8 cellular contexts compared by ENCODE assay signal in the genomic region with DNA sequence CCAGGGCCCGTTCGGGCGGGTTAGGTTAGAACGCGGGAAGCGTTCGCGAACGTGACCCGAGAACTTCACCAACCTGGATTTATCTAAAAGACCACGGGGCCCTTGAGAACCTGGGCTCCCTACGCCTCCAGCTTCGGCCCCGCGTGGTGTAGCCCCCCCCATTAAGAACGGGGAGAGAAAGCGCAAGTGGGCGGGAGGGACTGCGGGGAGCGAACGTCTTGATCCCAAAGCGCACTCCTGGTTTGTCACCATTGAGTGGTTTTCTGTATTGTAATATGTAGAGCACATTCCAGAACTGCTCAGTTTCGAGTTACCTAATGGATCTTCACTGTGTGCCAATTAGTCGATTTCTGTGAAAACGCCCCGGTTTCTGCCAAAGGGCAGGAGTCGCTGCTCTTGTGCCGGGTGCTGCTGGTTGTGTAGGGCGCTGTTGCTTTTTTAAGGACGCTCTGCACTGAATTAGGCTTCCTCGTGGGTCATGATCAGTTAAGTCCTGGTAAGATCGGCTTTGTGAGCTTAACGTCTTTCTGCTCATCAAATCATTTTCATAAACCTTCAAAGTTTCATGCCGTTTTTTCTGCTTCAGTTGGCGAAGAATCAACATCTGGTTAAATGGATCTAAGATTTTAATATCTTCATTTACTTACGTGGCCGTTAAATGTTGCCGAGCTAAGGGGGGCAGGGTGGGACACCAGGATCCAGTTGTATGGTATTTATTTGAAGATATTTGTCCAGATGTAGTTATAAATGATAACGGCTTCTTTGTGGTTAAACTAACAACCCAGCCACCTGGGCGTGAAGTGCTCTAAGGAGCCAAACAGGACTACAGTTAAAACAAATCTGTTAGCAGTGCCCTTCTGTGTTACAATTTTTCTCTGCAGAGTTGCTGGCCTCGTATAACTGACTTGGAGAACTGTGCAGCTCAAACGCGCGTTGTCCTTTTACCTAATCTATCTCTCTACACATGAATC. TPM values are rescaled to one million over a fixed set of nuclear protein-coding genes. Genes with fewer than 3 reads are reported as not detected.
DNase-seq lines count a peak whose midpoint lies in the region; ATAC-seq and TF ChIP-seq lines count a peak whose summit lies in the region.

No MANE protein-coding gene starts in this region.

- TF ChIP-seq POLR2A in IMR-90 (IDR thresholded peaks at IDR 0.05; ENCODE audit: low read depth, low read length) (no peak), gastrocnemius medialis (IDR thresholded peaks at IDR 0.05) (no peak)

- peak overlapping the region; percentile 50 to 59 for H3K4me3 ChIP-seq in DND-41 (ENCODE audit: low read depth in 1 of 2, low read length in 2 of 2)
- H3K4me3 ChIP-seq in IMR-90 (ENCODE audit: insufficient read depth, low read depth, low read length): peak overlapping the region; percentile 75
- peak overlapping the region; percentile 81 for H3K4me3 ChIP-seq in SJSA1
- peak overlapping the region; percentile 60 to 75 for H3K4me3 ChIP-seq in right atrium auricular region
- H3K4me3 ChIP-seq in gastrocnemius medialis: peak overlapping the region; percentile 70 to 97 (median 76)

- H2BK20ac ChIP-seq in IMR-90 (ENCODE audit: low read depth, low read length): no peak overlapping the region

- no peaks in the 10 kb centered on the region for H4K20me1 ChIP-seq in DND-41 (ENCODE audit: insufficient read depth, low read length)
- no peaks in the 10 kb centered on the region for H4K20me1 ChIP-seq in IMR-90 (ENCODE audit: insufficient read depth, low read length)

- H3K27me3 Mint-ChIP-seq in activated naive CD8-positive, alpha-beta T cell: no peaks in the 10 kb centered on the region

- peak overlapping the region; percentile 34 for H2AK9ac ChIP-seq in IMR-90 (replicated peaks; ENCODE audit: low read depth, low read length, poor library complexity)

- peak overlapping the region; percentile 2 for H3K4ac ChIP-seq in IMR-90 (ENCODE audit: low read depth, low read length)

- H3K36me3 ChIP-seq in DND-41 (ENCODE audit: insufficient read depth, low read length): peaks cover 10% of the 10 kb centered on the region
- peaks cover under 1% of the 10 kb centered on the region; the same call in 1 of the 2 replicates for H3K36me3 ChIP-seq in IMR-90 (ENCODE audit: control insufficient read depth, insufficient read depth, low read length)
- peaks cover 4% of the 10 kb centered on the region for H3K36me3 ChIP-seq in SJSA1
- H3K36me3 ChIP-seq in right atrium auricular region: no peaks in the 10 kb centered on the region
- H3K36me3 ChIP-seq in gastrocnemius medialis: no peaks in the 10 kb centered on the region

- H3K36me3 Mint-ChIP-seq in activated naive CD8-positive, alpha-beta T cell: peaks cover 2% of the 10 kb centered on the region

- H3K27me3 ChIP-seq in DND-41 (ENCODE audit: insufficient read depth, low read length, poor library complexity) (no peaks in the 10 kb centered on the region), IMR-90 (ENCODE audit: control insufficient read depth, insufficient read depth, low read length) (no peaks in the 10 kb centered on the region), SJSA1 (replicated peaks) (no peaks in the 10 kb centered on the region), right atrium auricular region (no peaks in the 10 kb centered on the region), gastrocnemius medialis (no peaks in the 10 kb centered on the region)

- peaks cover 9% of the 10 kb centered on the region for H3K9me1 ChIP-seq in IMR-90 (ENCODE audit: insufficient read depth, low read length)

- peak overlapping the region; percentile 90 for H3K27ac Mint-ChIP-seq in activated naive CD8-positive, alpha-beta T cell

- H3K4me3 Mint-ChIP-seq in activated naive CD8-positive, alpha-beta T cell: peak overlapping the region; percentile 96

- peak overlapping the region; percentile 50; the same call in 1 of the 2 replicates for H3K56ac ChIP-seq in IMR-90 (ENCODE audit: extremely low read depth, insufficient read depth, low read length)

- H3K79me2 ChIP-seq in DND-41 (ENCODE audit: insufficient read depth, low read length): peaks cover 93% of the 10 kb centered on the region

- TF ChIP-seq CTCF in DND-41 (IDR thresholded peaks at IDR 0.05; ENCODE audit: borderline replicate concordance, extremely low read depth, low read length, poor library complexity, severe bottlenecking) (peak; percentile 22), IMR-90 (conservative IDR thresholded peaks at IDR 0.05; ENCODE audit: low read depth, low read length) (0 out of 2 replicates have a peak, but pooled peaks have one; percentile 11), right atrium auricular region (IDR thresholded peaks at IDR 0.05) (no peak), gastrocnemius medialis (IDR thresholded peaks at IDR 0.05 in 4 of 5, conservative IDR thresholded peaks at IDR 0.05 in 1 of 5) (no peak)

- H2AK5ac ChIP-seq in IMR-90 (ENCODE audit: low read depth, low read length): no peak overlapping the region

- no peak overlapping the region for H2BK5ac ChIP-seq in IMR-90 (ENCODE audit: low read depth, low read length, poor library complexity, severe bottlenecking)

- H3K27ac ChIP-seq in DND-41 (ENCODE audit: low read length): peak overlapping the region; percentile 100
- peak overlapping the region; percentile 27; the same call in 1 of the 2 replicates for H3K27ac ChIP-seq in IMR-90 (ENCODE audit: insufficient read depth, low read length)
- peak overlapping the region; percentile 93 for H3K27ac ChIP-seq in SJSA1
- H3K27ac ChIP-seq in right atrium auricular region: peak overlapping the region in 1 of 2 donors; percentile 4
- peak overlapping the region in 1 of 4 donors; percentile 16 for H3K27ac ChIP-seq in gastrocnemius medialis

- DNase-seq in DND-41: peak; percentile 89
- DNase-seq in IMR-90: peak; percentile 56
- peak; percentile 69 to 85 for DNase-seq in SJSA1 (ENCODE audit: low read depth in 1 of 2, low spot score in 2 of 2)
- peak; percentile 63 for DNase-seq in right atrium auricular region (ENCODE audit: low spot score)
- DNase-seq in gastrocnemius medialis: peak in 1 of 2 donors; percentile 19
- DNase-seq in GM19240 (ENCODE audit: insufficient read length, low spot score): no peak

- peak; percentile 64 for ATAC-seq in DND-41 (ENCODE audit: insufficient read depth, low read depth)
- ATAC-seq in GM21529 (IDR thresholded peaks at IDR 0.05; ENCODE audit: unreplicated experiment): peak; percentile 41
- peak; percentile 38 for ATAC-seq in IMR-90 (ENCODE audit: low read depth)
- ATAC-seq in gastrocnemius medialis: peak; percentile 57 to 60

- H3K23ac ChIP-seq in IMR-90 (ENCODE audit: low read depth, low read length): peak overlapping the region; percentile 97

- in situ Hi-C loops in IMR-90 (cut with MboI; ENCODE audit: low sequenced_read_pairs): loop anchor here (5.0 kb wide), 1 partner anchor 227 kb away; no protein-coding TSS in a partner anchor
- in situ Hi-C loops in gastrocnemius medialis (cut with MboI; ENCODE audit: low sequenced_read_pairs in 4 of 4): loop anchor here (5.0 to 10.0 kb wide), 3 partner anchors 227 to 237 kb away; no protein-coding TSS in a partner anchor

- 0% methylated on average over 3 of the region's 44 CpGs; no CpG with 5 or more reads in 1 of the 2 experiments for WGBS in IMR-90 (ENCODE audit: extremely low coverage in 2 of 2, insufficient read length in 1 of 2), 2 experiments

- CTCF ChIA-PET in IMR-90 (lab: Yijun Ruan, JAX): interaction anchor here (0.6 to 2.3 kb wide), 5 partner anchors 121 to 391 kb away, joined by 3 to 11 read pairs (median 5); a partner anchor contains a TSS

- H3K4me2 ChIP-seq in DND-41 (ENCODE audit: insufficient read depth, low read length) (peak overlapping the region; percentile 70), IMR-90 (ENCODE audit: low read depth, low read length) (peak overlapping the region; percentile 51)

- H3K9me3 Mint-ChIP-seq in activated naive CD8-positive, alpha-beta T cell (ENCODE audit: low read depth): no peaks in the 10 kb centered on the region

- H3K4me1 ChIP-seq in DND-41 (ENCODE audit: insufficient read depth, low read length) (peaks cover 85% of the 10 kb centered on the region), IMR-90 (ENCODE audit: control insufficient read depth, insufficient read depth, low read length) (peaks cover 5% of the 10 kb centered on the region; the same call in 1 of the 2 replicates), SJSA1 (replicated peaks) (peaks cover 60% of the 10 kb centered on the region), right atrium auricular region (peaks cover 0 to 16% of the 10 kb centered on the region in 2 donors), gastrocnemius medialis (peaks cover 0 to 4% of the 10 kb centered on the region in 2 donors)

- no peak overlapping the region for H2BK120ac ChIP-seq in IMR-90 (ENCODE audit: low read depth, low read length)

- intact Hi-C loops in IMR-90 (cut with micrococcal nuclease): loop anchor here (1.0 to 5.0 kb wide), 4 partner anchors 102 to 406 kb away; a partner anchor contains a TSS
- intact Hi-C loops in gastrocnemius medialis (cut with DNase I; ENCODE audit: low total_unique reads): loop anchor here (10.0 kb wide), 1 partner anchor 90 kb away; no protein-coding TSS in a partner anchor

- H3K4me1 Mint-ChIP-seq in activated naive CD8-positive, alpha-beta T cell (ENCODE audit: low read depth): peaks cover 4% of the 10 kb centered on the region

- H4K91ac ChIP-seq in IMR-90 (ENCODE audit: insufficient read depth, low read depth, low read length): no peak overlapping the region

- peak overlapping the region; percentile 99 for H3K9ac ChIP-seq in DND-41 (ENCODE audit: low read depth, low read length)
- peak overlapping the region; percentile 47 for H3K9ac ChIP-seq in IMR-90 (ENCODE audit: low read depth, low read length)

- no peaks in the 10 kb centered on the region for H3K9me3 ChIP-seq in DND-41 (ENCODE audit: insufficient read depth, low read length, severe bottlenecking)
- no peaks in the 10 kb centered on the region for H3K9me3 ChIP-seq in IMR-90 (ENCODE audit: control insufficient read depth, insufficient read depth, low read length)
- H3K9me3 ChIP-seq in SJSA1 (replicated peaks): no peaks in the 10 kb centered on the region
- no peaks in the 10 kb centered on the region for H3K9me3 ChIP-seq in right atrium auricular region
- no peaks in the 10 kb centered on the region for H3K9me3 ChIP-seq in gastrocnemius medialis

- POLR2A ChIA-PET in IMR-90 (lab: Charles Lee; ENCODE audit: unreplicated experiment): no interaction called here

- H3K14ac ChIP-seq in IMR-90 (replicated peaks; ENCODE audit: low read depth, low read length): 0 out of 2 replicates have a peak overlapping the region, but pooled peaks have one; percentile 53

- H3K18ac ChIP-seq in IMR-90 (ENCODE audit: low read depth, low read length): no peak overlapping the region

- H2AFZ ChIP-seq in DND-41 (ENCODE audit: low read depth, low read length) (peak overlapping the region; percentile 24), IMR-90 (replicated peaks; ENCODE audit: low read length, poor library complexity) (peak overlapping the region; percentile 89)

- dilution Hi-C loops in IMR-90 (cut with HindIII; ENCODE audit: low sequenced_read_pairs, unreplicated experiment): no loop called here

- H4K5ac ChIP-seq in IMR-90 (ENCODE audit: low read depth, low read length): no peak overlapping the region

- H4K8ac ChIP-seq in IMR-90 (ENCODE audit: low read depth in 2 of 2, low read length in 2 of 2): 0 out of 4 replicates have a peak overlapping the region, but pooled peaks of 1 of the 2 experiments have one; percentile 1

- BruUV-seq in IMR-90 (replicated peaks; lab: Mats Ljungman, UMichigan): no TSS peak

- peaks cover 9 to 30% of the 10 kb centered on the region in 2 experiments; a peak in 3 of 4 replicates for H3K79me1 ChIP-seq in IMR-90 (ENCODE audit: low read depth in 1 of 2, low read length in 2 of 2)

- TF ChIP-seq RAD21 in IMR-90 (IDR thresholded peaks at IDR 0.05; ENCODE audit: low read length): peak; percentile 27

- H2BK15ac ChIP-seq in IMR-90 (ENCODE audit: low read depth, low read length): peak overlapping the region; percentile 5; the same call in 1 of the 3 replicates

RNA-seq across cellular contexts. Expression of a gene that starts 0.8 kb away (rescaled TPM):
- total RNA-seq in IMR-90 (2012; rRNA removed): 0.36 and 3.3 TPM in 2 replicates
- 2.3 and 3.5 TPM in 2 replicates for polyA plus RNA-seq in IMR-90 (2012; rRNA removed)
- 0.19 and 0.22 TPM in 2 replicates for polyA plus RNA-seq in IMR-90 (2012; cell fraction: cytosol; rRNA removed)
- polyA plus RNA-seq in IMR-90 (2012; cell fraction: nucleus; rRNA removed; ENCODE audit: low replicate concordance): 0.22 TPM in 1 of 2 replicates, not detected in the other
- total RNA-seq in SJSA1 (2014; rRNA removed; shearing (Covaris generic)): 19.3 and 35.1 TPM in 2 replicates
- total RNA-seq in right atrium auricular region: not detected
- total RNA-seq in gastrocnemius medialis: 1 to 10 TPM in 1 of 4 donors, not detected in 3; 1.6 TPM

Comparison
In these comparisons a context has a peak if more than half of its experiments do, and no peak if none do; other contexts are left out.
1. CTCF ChIP-seq: peak in DND-41 (single experiment) and IMR-90 (single experiment); none in right atrium auricular region (0 of 2) and gastrocnemius medialis (0 of 5).
2. Peak in every context shown above with its lines, with median percentiles within 50 percentile points of each other: ATAC-seq and H3K4me3 ChIP-seq.